23 cellular contexts compared by ENCODE assay signal in genomic region chr3:40079845-40080240, GRCh38.
DNase-seq lines count a peak whose midpoint lies in the region; ATAC-seq, FAIRE-seq and TF ChIP-seq lines count a peak whose summit lies in the region.
"Had no signal": no experiment of that assay in that cellular context is flagged by ENCODE, and none has a peak within 500 bp of the region (broad histone marks: within the 10 kb centered on the region; RNA-seq: fewer than 3 reads in every experiment).

No MANE protein-coding gene starts in this region.

- H3K4me1 ChIP-seq in astrocyte (ENCODE audit: insufficient read depth, low read length) = peaks cover 8% of the 10 kb centered on the region
- H3K4me1 ChIP-seq: heart left ventricle had no signal

- H3K9ac ChIP-seq in astrocyte (ENCODE audit: low read length) = no peak overlapping the region

- H3K27ac Mint-ChIP-seq in astrocyte (ENCODE audit: unreplicated experiment) = peak overlapping the region; percentile 54
- H3K27ac Mint-ChIP-seq in stimulated activated memory B cell treated with anti-CD40 and anti-IgM and Interleukin-4, amounts not matched to agents 10 μg/mL and 1 μg/mL and 100 μg/mL, for 72 hours = no peak overlapping the region
- H3K27ac Mint-ChIP-seq: activated B cell treated with CpG ODN at 0.5 μM for 24 hours; activated naive CD8-positive, alpha-beta T cell; activated T-helper 2 cell treated with anti-CD3 and anti-CD28 coated beads, Interferon-gamma antibody, Interleukin-2, Interleukin-4, amounts not matched to agents 10 μg/mL and 5 μg/mL and 100 μg/mL, durations not matched to agents 14 hours and 24 hours and 36 hours; CD14-positive monocyte; endodermal cell; H9; mesothelial cell of epicardium; naive thymus-derived CD4-positive, alpha-beta T cell had no signal

- TF ChIP-seq POLR2A in H54 (IDR thresholded peaks at IDR 0.05; ENCODE audit: low read depth, low read length) = no peak

- H3K4me3 Mint-ChIP-seq in astrocyte (ENCODE audit: unreplicated experiment) = no peak overlapping the region
- no peak overlapping the region for H3K4me3 Mint-ChIP-seq in stimulated activated memory B cell treated with anti-CD40 and anti-IgM and Interleukin-4, amounts not matched to agents 10 μg/mL and 1 μg/mL and 100 μg/mL, for 72 hours
- H3K4me3 Mint-ChIP-seq: activated B cell treated with CpG ODN at 0.5 μM for 24 hours; activated naive CD8-positive, alpha-beta T cell; CD14-positive monocyte; endodermal cell; H9; mesothelial cell of epicardium; naive thymus-derived CD4-positive, alpha-beta T cell had no signal

- H3K79me2 ChIP-seq in astrocyte (ENCODE audit: insufficient read depth, low read length) = no peaks in the 10 kb centered on the region

- no peak overlapping the region for H2AFZ ChIP-seq in astrocyte (ENCODE audit: low read depth, low read length)

- no peaks in the 10 kb centered on the region for H4K20me1 ChIP-seq in astrocyte (ENCODE audit: insufficient read depth, low read length)

- no peak for DNase-seq in H54 (ENCODE audit: insufficient read length, low spot score)
- peak; percentile 18 for DNase-seq in astrocyte (ENCODE audit: low read depth)
- DNase-seq in fibroblast of peridontal ligament (ENCODE audit: extremely low read depth) = peak; percentile 65
- DNase-seq in renal cortical epithelial cell (ENCODE audit: low read depth) = peak; percentile 68
- no peak for DNase-seq in activated naive CD4-positive, alpha-beta T cell (lab: John Stamatoyannopoulos, UW)
- DNase-seq in Ammon's horn (ENCODE audit: low spot score) = no peak
- DNase-seq: activated B cell treated with CpG ODN at 0.5 μM for 24 hours; endodermal cell; H9; heart left ventricle; naive thymus-derived CD4-positive, alpha-beta T cell; NCI-H1417; NCI-H446; stimulated activated CD4-positive, alpha-beta T cell treated with anti-CD3 and anti-CD28 coated beads, Interleukin-4, amount 100 ng/mL, for 4 hours; stimulated activated naive CD4-positive, alpha-beta T cell treated with Interleukin-2 at 50 U/mL for 16 hours had no signal

- no peaks in the 10 kb centered on the region for H3K9me3 ChIP-seq in astrocyte (ENCODE audit: insufficient read depth, low read depth, low read length)

- no peak overlapping the region for H3K4me3 ChIP-seq in astrocyte (ENCODE audit: insufficient read depth, low read depth, low read length)
- H3K4me3 ChIP-seq: heart left ventricle had no signal

- H3K27ac ChIP-seq in astrocyte (ENCODE audit: low read depth, low read length) = peak overlapping the region; percentile 37
- H3K27ac ChIP-seq: heart left ventricle had no signal

- no peak for ATAC-seq in HG03469 (IDR thresholded peaks at IDR 0.05; ENCODE audit: unreplicated experiment)
- ATAC-seq in stimulated activated memory B cell treated with anti-CD40 and anti-IgM and Interleukin-4, amounts not matched to agents 10 μg/mL and 1 μg/mL and 100 μg/mL, for 72 hours = no peak
- ATAC-seq: heart left ventricle; HepG2; naive thymus-derived CD4-positive, alpha-beta T cell; Right ventricle myocardium inferior had no signal

- H3K4me1 Mint-ChIP-seq in astrocyte (ENCODE audit: low read depth, unreplicated experiment) = peaks cover 19% of the 10 kb centered on the region
- H3K4me1 Mint-ChIP-seq in stimulated activated memory B cell treated with anti-CD40 and anti-IgM and Interleukin-4, amounts not matched to agents 10 μg/mL and 1 μg/mL and 100 μg/mL, for 72 hours = no peaks in the 10 kb centered on the region
- H3K4me1 Mint-ChIP-seq: activated B cell treated with CpG ODN at 0.5 μM for 24 hours; CD14-positive monocyte; endodermal cell; H9; naive thymus-derived CD4-positive, alpha-beta T cell had no signal

- no peak for TF ChIP-seq CTCF in astrocyte (IDR thresholded peaks at IDR 0.05; ENCODE audit: insufficient read depth, low read depth, low read length)

- H3K27me3 ChIP-seq in astrocyte (ENCODE audit: insufficient read depth, low read length) = no peaks in the 10 kb centered on the region
- H3K27me3 ChIP-seq: heart left ventricle had no signal

- H3K4me2 ChIP-seq in astrocyte (ENCODE audit: low read length) = peak overlapping the region; percentile 17

- no peaks in the 10 kb centered on the region for H3K9me3 Mint-ChIP-seq in astrocyte (ENCODE audit: unreplicated experiment)
- peaks cover 8% of the 10 kb centered on the region for H3K9me3 Mint-ChIP-seq in stimulated activated memory B cell treated with anti-CD40 and anti-IgM and Interleukin-4, amounts not matched to agents 10 μg/mL and 1 μg/mL and 100 μg/mL, for 72 hours
- H3K9me3 Mint-ChIP-seq: activated T-helper 2 cell treated with anti-CD3 and anti-CD28 coated beads, Interferon-gamma antibody, Interleukin-2, Interleukin-4, amounts not matched to agents 10 μg/mL and 5 μg/mL and 100 μg/mL, durations not matched to agents 14 hours and 24 hours and 36 hours had no signal

- no peaks in the 10 kb centered on the region for H3K36me3 Mint-ChIP-seq in astrocyte (ENCODE audit: low read depth, unreplicated experiment)
- no peaks in the 10 kb centered on the region for H3K36me3 Mint-ChIP-seq in stimulated activated memory B cell treated with anti-CD40 and anti-IgM and Interleukin-4, amounts not matched to agents 10 μg/mL and 1 μg/mL and 100 μg/mL, for 72 hours
- H3K36me3 Mint-ChIP-seq: activated naive CD8-positive, alpha-beta T cell; CD14-positive monocyte; mesothelial cell of epicardium; naive thymus-derived CD4-positive, alpha-beta T cell had no signal

- no peaks in the 10 kb centered on the region for H3K36me3 ChIP-seq in astrocyte (ENCODE audit: insufficient read depth, low read length)
- H3K36me3 ChIP-seq: heart left ventricle had no signal

- no peaks in the 10 kb centered on the region for H3K27me3 Mint-ChIP-seq in astrocyte (ENCODE audit: low read depth, unreplicated experiment)
- peaks cover 22% of the 10 kb centered on the region for H3K27me3 Mint-ChIP-seq in stimulated activated memory B cell treated with anti-CD40 and anti-IgM and Interleukin-4, amounts not matched to agents 10 μg/mL and 1 μg/mL and 100 μg/mL, for 72 hours

- FAIRE-seq in H54 (lab: Jason Lieb, UNC) = peak; percentile 70
- FAIRE-seq in astrocyte (lab: Jason Lieb, UNC) = no peak
- FAIRE-seq: HepG2 had no signal

Comparison
In these comparisons a context has a peak if more than half of its experiments do, and no peak if none do; other contexts are left out.
1. DNase-seq: peak in astrocyte (single experiment), fibroblast of peridontal ligament (single experiment) and renal cortical epithelial cell (single experiment); none in H54 (single experiment), activated naive CD4-positive, alpha-beta T cell (0 of 4) and Ammon's horn (single experiment).